ENCODE assay signal across 24 cellular contexts in the genomic region with DNA sequence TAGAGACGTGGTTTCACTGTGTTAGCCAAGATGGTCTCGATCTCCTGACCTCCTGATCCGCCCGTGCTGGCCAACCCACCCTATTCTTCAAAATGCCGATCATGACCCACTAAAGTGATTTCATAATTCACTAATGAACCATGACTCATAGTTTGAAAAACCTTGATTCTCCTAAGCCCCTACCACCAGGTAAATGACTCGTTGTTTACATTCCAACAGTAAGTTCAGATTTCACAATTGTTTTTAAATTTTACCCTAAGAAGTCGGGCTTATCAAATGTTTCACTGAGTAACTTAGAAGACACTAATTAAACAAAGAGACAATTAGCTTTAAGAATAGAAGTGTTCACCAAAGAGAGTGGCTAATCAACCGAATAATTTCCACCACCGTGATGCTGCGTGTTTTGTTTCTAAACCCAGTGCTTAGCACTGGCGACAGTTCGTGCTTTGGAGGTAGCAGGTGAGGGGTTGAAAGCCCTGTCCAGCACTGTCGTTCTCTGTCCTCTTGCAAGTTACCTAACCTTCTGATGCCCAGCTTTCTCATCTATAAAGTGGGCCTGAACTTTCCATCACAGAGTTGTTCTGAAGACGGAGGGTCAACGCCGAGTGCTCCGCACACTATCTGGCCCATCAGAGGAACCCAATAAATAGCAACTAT.
"Had no signal": no experiment of that assay in that cellular context is flagged by ENCODE, and none has a peak within 500 bp of the region (broad histone marks: within the 10 kb centered on the region; RNA-seq: fewer than 3 reads in every experiment).

No MANE protein-coding gene starts in this region.

- DNase-seq: activated B cell treated with CpG ODN at 0.5 μM for 24 hours; activated CD4-positive, alpha-beta T cell treated with anti-CD3 and anti-CD28 coated beads for 36 hours; activated CD4-positive, alpha-beta T cell treated with anti-CD3 and anti-CD28 coated beads, Interleukin-2, amount 50 U/mL, for 4 hours; activated CD8-positive, alpha-beta memory T cell treated with anti-CD3 and anti-CD28 coated beads for 24 hours; activated CD8-positive, alpha-beta memory T cell treated with anti-CD3 and anti-CD28 coated beads, Interleukin-2, amount 50 U/mL, for 48 hours; activated naive CD4-positive, alpha-beta T cell; activated T-cell treated with anti-CD3 and anti-CD28 coated beads, Interleukin-2, amount 50 U/mL, for 4 hours; adrenal gland; dorsolateral prefrontal cortex; erythroblast; foreskin fibroblast; heart right ventricle; left lung; naive thymus-derived CD4-positive, alpha-beta T cell; posterior cingulate gyrus; small intestine; stimulated activated CD4-positive, alpha-beta T cell treated with anti-CD3 and anti-CD28 coated beads, Interleukin-2, amount 100 ng/mL, for 24 hours; T1000 had no signal

- ATAC-seq: activated CD4-positive, alpha-beta T cell treated with anti-CD3 and anti-CD28 coated beads for 36 hours; activated T-cell treated with anti-CD3 and anti-CD28 coated beads, Interleukin-2, amount 50 U/mL, for 4 hours; heart right ventricle; left lung; naive thymus-derived CD4-positive, alpha-beta T cell; sciatic nerve; stimulated activated effector memory CD8-positive, alpha-beta T cell treated with anti-CD3 and anti-CD28 coated beads, Interleukin-12 subunit alpha, Interleukin-12 subunit beta, amount 100 ng/mL, for 72 hours had no signal

- H3K4me3 ChIP-seq: adrenal gland, ascending aorta, dorsolateral prefrontal cortex, heart right ventricle, left lung, lung, neural progenitor cell, vagina had no signal
